ENCODE assay signal across 9 cellular contexts in the genomic region with DNA sequence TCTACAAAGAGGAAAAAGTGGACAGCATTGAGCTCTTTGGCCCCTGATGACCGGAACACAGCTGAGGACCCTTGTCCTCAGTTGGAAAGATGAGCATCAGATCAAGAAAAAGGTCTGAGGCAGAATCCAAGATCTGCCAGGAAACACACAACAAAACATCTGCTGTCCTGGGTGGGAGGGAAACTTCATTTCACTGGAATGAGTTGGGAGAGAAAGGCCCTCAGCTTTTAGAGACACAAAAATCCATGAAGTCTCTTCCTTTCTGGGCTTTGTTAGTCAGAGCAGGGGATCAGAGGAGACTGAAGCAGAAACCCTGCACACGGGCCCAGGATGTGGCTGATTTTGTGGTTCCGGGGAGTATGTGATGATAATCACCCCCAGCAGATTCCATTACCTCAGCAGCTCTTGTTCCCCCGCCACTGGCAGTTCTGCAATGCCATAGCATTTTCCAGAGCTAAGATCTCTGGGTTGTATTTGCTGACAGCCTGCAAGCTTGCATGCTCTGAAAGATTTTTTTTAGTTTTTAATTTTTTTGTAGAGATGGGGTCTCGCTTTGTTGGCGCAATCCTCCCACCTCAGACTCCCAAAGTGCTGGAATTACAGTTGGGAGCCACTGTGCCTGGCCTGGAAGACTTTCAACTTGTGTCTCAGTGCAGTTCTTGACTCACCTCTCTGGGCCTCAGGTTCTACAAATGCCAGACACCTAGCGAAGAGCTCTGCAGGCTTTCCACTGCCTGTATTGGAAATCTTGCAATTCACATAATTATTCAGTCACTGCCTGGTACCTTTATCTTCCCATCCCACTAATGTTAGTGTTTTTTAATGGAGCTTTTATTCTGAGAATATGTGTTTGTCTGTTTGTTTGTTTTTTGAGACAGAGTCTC. TPM values are rescaled to one million over a fixed set of nuclear protein-coding genes. Genes with fewer than 3 reads are reported as not detected.
DNase-seq lines count a peak whose midpoint lies in the region; ATAC-seq and TF ChIP-seq lines count a peak whose summit lies in the region.
"Had no signal": no experiment of that assay in that cellular context is flagged by ENCODE, and none has a peak within 500 bp of the region (broad histone marks: within the 10 kb centered on the region; RNA-seq: fewer than 3 reads in every experiment).

No MANE protein-coding gene starts in this region.

- peaks cover 19% of the 10 kb centered on the region for H3K9me3 Mint-ChIP-seq in activated naive CD8-positive, alpha-beta T cell treated with anti-CD3 and anti-CD28 coated beads for 36 hours

- no peaks in the 10 kb centered on the region for H3K79me2 ChIP-seq in osteoblast (ENCODE audit: insufficient read depth, low read length)

- H3K27me3 Mint-ChIP-seq in activated naive CD8-positive, alpha-beta T cell treated with anti-CD3 and anti-CD28 coated beads for 36 hours = no peaks in the 10 kb centered on the region

- intact Hi-C loops in vagina (cut with DNase I) = no loop called here

- peak overlapping the region; percentile 47 for H3K4me3 Mint-ChIP-seq in activated naive CD8-positive, alpha-beta T cell treated with anti-CD3 and anti-CD28 coated beads for 36 hours

- H3K27me3 ChIP-seq in osteoblast (ENCODE audit: insufficient read depth, low read length) (no peaks in the 10 kb centered on the region), vagina (no peaks in the 10 kb centered on the region)

- H3K36me3 ChIP-seq in osteoblast (ENCODE audit: insufficient read depth, low read length) = peaks cover 3% of the 10 kb centered on the region
- H3K36me3 ChIP-seq in vagina = peaks cover 0 to 10% of the 10 kb centered on the region in 2 donors

- peak; percentile 62 for DNase-seq in ELR (ENCODE audit: low read depth)
- peak; percentile 48 to 91 (median 72) for DNase-seq in T-helper 1 cell
- DNase-seq in activated naive CD8-positive, alpha-beta T cell treated with anti-CD3 and anti-CD28 coated beads for 36 hours = peak; percentile 83
- peak; percentile 80 for DNase-seq in osteoblast (ENCODE audit: insufficient read length, low spot score, missing footprints)
- DNase-seq in anterior cingulate cortex (lab: John Stamatoyannopoulos, UW) = no peak
- DNase-seq in Ammon's horn (ENCODE audit: low spot score) = no peak
- no peak for DNase-seq in vagina (ENCODE audit: extremely low spot score in 2 of 2)

- no peaks in the 10 kb centered on the region for H4K20me1 ChIP-seq in osteoblast (ENCODE audit: insufficient read depth, low read length)

- no peaks in the 10 kb centered on the region for H3K4me1 ChIP-seq in osteoblast (ENCODE audit: insufficient read depth, low read length)
- peaks cover under 1% of the 10 kb centered on the region for H3K4me1 ChIP-seq in vagina

- peak overlapping the region; percentile 33 for H3K27ac ChIP-seq in osteoblast (ENCODE audit: low read depth, low read length)
- H3K27ac ChIP-seq in vagina = no peak overlapping the region

- H3K4me1 Mint-ChIP-seq in activated naive CD8-positive, alpha-beta T cell treated with anti-CD3 and anti-CD28 coated beads for 36 hours = peaks cover 53% of the 10 kb centered on the region

- H3K9me3 ChIP-seq in osteoblast (ENCODE audit: low read depth, low read length) = peaks cover 3% of the 10 kb centered on the region
- no peaks in the 10 kb centered on the region for H3K9me3 ChIP-seq in vagina

- TF ChIP-seq CTCF in osteoblast (IDR thresholded peaks at IDR 0.05; ENCODE audit: extremely low read depth, low read depth, low read length) (no peak), vagina (IDR thresholded peaks at IDR 0.05) (no peak)

- no peak for TF ChIP-seq POLR2A in vagina (IDR thresholded peaks at IDR 0.05)

- H2AFZ ChIP-seq in osteoblast (ENCODE audit: low read length) = no peak overlapping the region

- H3K4me3 ChIP-seq in osteoblast (ENCODE audit: insufficient read depth, low read length) (no peak overlapping the region), vagina (no peak overlapping the region)

- no peak for ATAC-seq in HG02885 (IDR thresholded peaks at IDR 0.05; ENCODE audit: poor library complexity, unreplicated experiment)

- H3K36me3 Mint-ChIP-seq in activated naive CD8-positive, alpha-beta T cell treated with anti-CD3 and anti-CD28 coated beads for 36 hours = peaks cover 58% of the 10 kb centered on the region

- H3K27ac Mint-ChIP-seq in activated naive CD8-positive, alpha-beta T cell treated with anti-CD3 and anti-CD28 coated beads for 36 hours = peak overlapping the region; percentile 95

- no peak overlapping the region for H3K4me2 ChIP-seq in osteoblast (ENCODE audit: insufficient read depth, low read length)

RNA-seq across cellular contexts. Expression of a gene that starts 5.8 kb away (rescaled TPM):
- total RNA-seq in activated naive CD8-positive, alpha-beta T cell treated with anti-CD3 and anti-CD28 coated beads for 36 hours = 10 to 100 TPM; 41.6 to 48.5 TPM
- 19.2 and 20.0 TPM in 2 replicates for total RNA-seq in osteoblast
- 34.4 TPM for total RNA-seq in vagina

RNA-seq across cellular contexts. Expression of a gene that starts 50.3 kb away (rescaled TPM):
- total RNA-seq in activated naive CD8-positive, alpha-beta T cell treated with anti-CD3 and anti-CD28 coated beads for 36 hours = under 1 TPM; 0.38 to 0.41 TPM
- under 0.01 TPM in 1 of 2 replicates, not detected in the other for total RNA-seq in osteoblast
- not detected for total RNA-seq in vagina
- total RNA-seq: endothelial cell of umbilical vein had no signal

Comparison
In these comparisons a context has a peak if more than half of its experiments do, and no peak if none do; other contexts are left out.
1. DNase-seq: peak in ELR (single experiment), T-helper 1 cell (5 of 5), activated naive CD8-positive, alpha-beta T cell treated with anti-CD3 and anti-CD28 coated beads for 36 hours (single experiment) and osteoblast (single experiment); none in anterior cingulate cortex (0 of 58), Ammon's horn (single experiment) and vagina (0 of 2).